ENCODE assay signal across 18 cellular contexts in genomic region chr16:27676807-27677206, GRCh38.
A peak's percentile ranks its signal among the peaks of the same experiment; 100 is the strongest.
DNase-seq lines count a peak whose midpoint lies in the region; ATAC-seq and TF ChIP-seq lines count a peak whose summit lies in the region.
"Had no signal": no experiment of that assay in that cellular context is flagged by ENCODE, and none has a peak within 500 bp of the region (broad histone marks: within the 10 kb centered on the region; RNA-seq: fewer than 3 reads in every experiment).

No MANE protein-coding gene starts in this region.

- TF ChIP-seq RAD21 in SK-N-SH (IDR thresholded peaks at IDR 0.05; ENCODE audit: low read length), result no peak

- H3K4me2 ChIP-seq in SK-N-SH, result peak overlapping the region; percentile 39

- peaks cover 10 to 20% of the 10 kb centered on the region in 2 experiments for H3K36me3 ChIP-seq in SK-N-SH (replicated peaks in 1 of 2; ENCODE audit: control insufficient read depth in 1 of 2, insufficient read depth in 2 of 2, low read length in 1 of 2)
- peaks cover 21% of the 10 kb centered on the region for H3K36me3 ChIP-seq in WERI-Rb-1

- peaks cover 0 to 8% of the 10 kb centered on the region in 2 experiments; a peak in 2 of 4 replicates for H3K4me1 ChIP-seq in SK-N-SH (ENCODE audit: control insufficient read depth in 1 of 2, insufficient read depth in 2 of 2, low read depth in 1 of 2, low read length in 1 of 2)
- H3K4me1 ChIP-seq: Peyer's patch, psoas muscle had no signal

- no peaks in the 10 kb centered on the region for H3K79me2 ChIP-seq in SK-N-SH (ENCODE audit: insufficient read depth)

- TF ChIP-seq EP300 in SK-N-SH (IDR thresholded peaks at IDR 0.05; ENCODE audit: borderline replicate concordance in 1 of 2, low read depth in 1 of 2, low read length in 1 of 2), result no peak

- no peak for ATAC-seq in GM21825 (IDR thresholded peaks at IDR 0.05; ENCODE audit: unreplicated experiment)
- ATAC-seq: activated CD8-positive, alpha-beta T cell treated with anti-CD3 and anti-CD28 coated beads, Interleukin-2, amount 10 ng/mL, durations not matched to agents 7 days and 5 days; naive thymus-derived CD8-positive, alpha-beta T cell; psoas muscle; stimulated activated naive CD8-positive, alpha-beta T cell treated with anti-CD3 and anti-CD28 coated beads, Interleukin-15, Interleukin-2, amounts not matched to agents 100 U/mL and 50 U/mL, for 24 hours had no signal

- CTCF ChIA-PET in SK-N-SH (lab: Yijun Ruan, JAX), result no interaction called here

- 59% methylated on average over 4 of the region's 4 CpGs for WGBS in SK-N-SH (ENCODE audit: low lambda C conversion rate)

- H3K9me2 ChIP-seq in SK-N-SH, result no peaks in the 10 kb centered on the region

- peak; percentile 80 for DNase-seq in EH (ENCODE audit: low read depth)
- no peak for DNase-seq in SK-N-SH
- DNase-seq in fibroblast of pulmonary artery (ENCODE audit: low read depth), result peak; percentile 25
- DNase-seq in renal cortical epithelial cell (ENCODE audit: low read depth), result peak; percentile 62
- no peak for DNase-seq in activated CD4-positive, alpha-beta T cell treated with anti-CD3 and anti-CD28 coated beads for 4 hours
- no peak for DNase-seq in WERI-Rb-1
- DNase-seq in UCSD-AML1 (lab: John Stamatoyannopoulos, UW; ENCODE audit: unreplicated experiment), result no peak
- DNase-seq: activated CD8-positive, alpha-beta T cell treated with anti-CD3 and anti-CD28 coated beads, Interleukin-2, amount 10 ng/mL, durations not matched to agents 7 days and 5 days; AML-193; cerebellar nuclear complex; H9; naive thymus-derived CD8-positive, alpha-beta T cell; NCI-H774; Peyer's patch; psoas muscle; stimulated activated naive CD8-positive, alpha-beta T cell treated with anti-CD3 and anti-CD28 coated beads, Interleukin-15, Interleukin-2, amounts not matched to agents 100 U/mL and 50 U/mL, for 24 hours had no signal

- H3K4me3 ChIP-seq in SK-N-SH (ENCODE audit: low read depth in 2 of 2, low read length in 1 of 2), result no peak overlapping the region
- no peak overlapping the region for H3K4me3 ChIP-seq in fibroblast of pulmonary artery (replicated peaks; ENCODE audit: low read depth, low read length)
- H3K4me3 ChIP-seq in WERI-Rb-1 (ENCODE audit: low read depth, low read length), result no peak overlapping the region
- H3K4me3 ChIP-seq: lung, Peyer's patch, psoas muscle had no signal

- H3K27ac ChIP-seq in SK-N-SH (ENCODE audit: low read depth in 2 of 2, low read length in 1 of 2), result peak overlapping the region in 1 of 2 experiments; percentile 71; a peak in 2 of 4 replicates
- H3K27ac ChIP-seq in WERI-Rb-1, result no peak overlapping the region
- H3K27ac ChIP-seq: Peyer's patch, psoas muscle had no signal

- H2AFZ ChIP-seq in SK-N-SH (ENCODE audit: low read depth), result peak overlapping the region; percentile 59; the same call in 1 of the 2 replicates

- peaks cover 9% of the 10 kb centered on the region for H3F3A ChIP-seq in SK-N-SH (replicated peaks; ENCODE audit: insufficient read depth)

- peak overlapping the region; percentile 47; the same call in 1 of the 2 replicates for H3K9ac ChIP-seq in SK-N-SH

- no peaks in the 10 kb centered on the region for H3K27me3 ChIP-seq in SK-N-SH (ENCODE audit: insufficient read depth)
- H3K27me3 ChIP-seq in WERI-Rb-1 (ENCODE audit: insufficient read depth, low read depth, severe bottlenecking), result no peaks in the 10 kb centered on the region
- H3K27me3 ChIP-seq: Peyer's patch had no signal

- TF ChIP-seq CTCF in SK-N-SH (IDR thresholded peaks at IDR 0.05) (no peak), fibroblast of pulmonary artery (IDR thresholded peaks at IDR 0.05; ENCODE audit: low read length, missing control alignments) (no peak), WERI-Rb-1 (IDR thresholded peaks at IDR 0.05; ENCODE audit: low read depth, low read length) (no peak)

- POLR2A ChIA-PET in SK-N-SH (lab: Yijun Ruan, JAX), result no interaction called here

- H4K20me1 ChIP-seq in SK-N-SH (ENCODE audit: insufficient read depth), result no peaks in the 10 kb centered on the region

- H3K9me3 ChIP-seq in SK-N-SH (no peaks in the 10 kb centered on the region), WERI-Rb-1 (ENCODE audit: severe bottlenecking) (no peaks in the 10 kb centered on the region)
- H3K9me3 ChIP-seq: Peyer's patch, psoas muscle had no signal

TF ChIP-seq in SK-N-SH, 30 proteins besides CTCF, POLR2A, EP300 and RAD21:
- TF ChIP-seq PBX3 (IDR thresholded peaks at IDR 0.05), result no peak
- no peak for TF ChIP-seq GABPA (IDR thresholded peaks at IDR 0.05; ENCODE audit: low read depth)
- TF ChIP-seq TAF1 (IDR thresholded peaks at IDR 0.05; ENCODE audit: borderline replicate concordance, low read depth, low read length), result no peak
- no peak for TF ChIP-seq MAX (IDR thresholded peaks at IDR 0.05; ENCODE audit: low read depth)
- no peak for TF ChIP-seq SIN3A (IDR thresholded peaks at IDR 0.05; ENCODE audit: borderline replicate concordance, low read depth, low read length)
- TF ChIP-seq REST (IDR thresholded peaks at IDR 0.05; ENCODE audit: low read depth, low read length), result no peak
- TF ChIP-seq FOSL2 (IDR thresholded peaks at IDR 0.05; ENCODE audit: borderline replicate concordance, low read depth), result peak; percentile 31; the same call in 1 of the 2 replicates
- 0 out of 2 replicates have a peak, but pooled peaks have one; percentile 55 for TF ChIP-seq MEF2A (IDR thresholded peaks at IDR 0.05; ENCODE audit: borderline replicate concordance, low read depth)
- no peak for TF ChIP-seq POLR2AphosphoS5 (IDR thresholded peaks at IDR 0.05; ENCODE audit: low read depth, low read length)
TF ChIP-seq in SK-N-SH: peak in this region for 2.

Comparison
In these comparisons a context has a peak if more than half of its experiments do, and no peak if none do; other contexts are left out.
1. DNase-seq: peak in EH (single experiment), fibroblast of pulmonary artery (single experiment) and renal cortical epithelial cell (single experiment); none in SK-N-SH (single experiment), activated CD4-positive, alpha-beta T cell treated with anti-CD3 and anti-CD28 coated beads for 4 hours (0 of 2), WERI-Rb-1 (single experiment) and UCSD-AML1 (single experiment).